In genomic region chr1:204756349-204756748, GRCh38 we compare ENCODE assay signal across 27 cellular contexts.
"Had no signal": no experiment of that assay in that cellular context is flagged by ENCODE, and none has a peak within 500 bp of the region (broad histone marks: within the 10 kb centered on the region; RNA-seq: fewer than 3 reads in every experiment).

No MANE protein-coding gene starts in this region.

- H3K36me3 ChIP-seq: adrenal gland, esophagus muscularis mucosa, gastrocnemius medialis, heart left ventricle had no signal

- H3K4me3 ChIP-seq: adrenal gland, body of pancreas, esophagus muscularis mucosa, gastrocnemius medialis, heart left ventricle had no signal

- H3K27ac ChIP-seq: adrenal gland, body of pancreas, esophagus muscularis mucosa, foreskin keratinocyte, gastrocnemius medialis, heart left ventricle had no signal

- H3K4me1 ChIP-seq: adrenal gland, body of pancreas, esophagus muscularis mucosa, foreskin keratinocyte, gastrocnemius medialis, heart left ventricle had no signal

- DNase-seq: activated CD4-positive, alpha-beta memory T cell treated with anti-CD3 and anti-CD28 coated beads for 36 hours; activated CD4-positive, alpha-beta T cell treated with anti-CD3 and anti-CD28 coated beads for 36 hours; activated CD4-positive, alpha-beta T cell treated with anti-CD3 and anti-CD28 coated beads, Interleukin-2, amount 10 ng/mL, durations not matched to agents 24 days and 14 days; activated CD4-positive, CD25-positive, alpha-beta regulatory T cell; activated CD4-positive, CD25-positive, alpha-beta regulatory T cell treated with anti-CD3 and anti-CD28 coated beads, Interleukin-2, amount 50 U/mL, for 72 hours; activated CD8-positive, alpha-beta memory T cell treated with anti-CD3 and anti-CD28 coated beads, Interleukin-2, amount 50 U/mL, for 4 hours; activated effector memory CD4-positive, alpha-beta T cell treated with anti-CD3 and anti-CD28 coated beads, Interleukin-2, amount 50 U/mL, for 16 hours; activated naive CD4-positive, alpha-beta T cell treated with anti-CD3 and anti-CD28 coated beads for 36 hours; activated naive CD8-positive, alpha-beta T cell treated with anti-CD3 and anti-CD28 coated beads for 36 hours; activated naive CD8-positive, alpha-beta T cell treated with anti-CD3 and anti-CD28 coated beads, Interleukin-2, amount 50 U/mL, for 24 hours; activated T-cell treated with anti-CD3 and anti-CD28 coated beads, Interleukin-2, amount 50 U/mL, for 1 hour; activated T-cell treated with anti-CD3 and anti-CD28 coated beads, Interleukin-2, amount 50 U/mL, for 48 hours; adrenal gland; amygdala; aorta; body of pancreas; cortex of kidney; dermis blood vessel endothelial cell; effector CD4-positive, alpha-beta T cell; effector memory CD8-positive, alpha-beta T cell; erythroblast; foreskin keratinocyte; gastrocnemius medialis; glutamatergic neuron; heart left ventricle; T-helper 2 cell had no signal

- H3K27me3 ChIP-seq: adrenal gland, body of pancreas had no signal

- ATAC-seq: activated CD4-positive, alpha-beta T cell treated with anti-CD3 and anti-CD28 coated beads for 36 hours; activated naive CD8-positive, alpha-beta T cell treated with anti-CD3 and anti-CD28 coated beads, Interleukin-2, amount 50 U/mL, for 24 hours; body of pancreas; effector memory CD8-positive, alpha-beta T cell; foreskin keratinocyte; gastrocnemius medialis had no signal

- H3K9me3 ChIP-seq: adrenal gland, body of pancreas, esophagus muscularis mucosa, gastrocnemius medialis had no signal
